In the genomic region with DNA sequence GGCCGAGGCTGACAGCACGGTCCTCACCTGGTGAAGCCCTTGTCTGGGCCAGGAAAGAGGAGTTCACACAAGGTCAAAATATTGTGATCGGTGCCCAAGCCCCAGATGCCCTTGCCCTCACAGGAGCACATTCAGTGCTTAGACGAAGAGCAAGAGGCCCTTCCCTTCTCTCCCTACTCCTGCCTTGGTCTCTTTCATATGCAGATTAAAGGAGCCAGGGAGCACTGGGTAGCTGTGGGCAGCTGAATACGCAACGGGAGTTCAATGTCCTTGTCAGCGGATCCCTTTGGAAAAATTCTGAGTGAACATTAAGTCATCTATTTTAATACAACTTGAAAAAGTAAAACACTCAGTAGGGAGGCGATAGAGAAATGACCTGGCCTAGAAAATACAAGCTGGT, we compare ENCODE assay signal across 30 cellular contexts.
"Had no signal": no experiment of that assay in that cellular context is flagged by ENCODE, and none has a peak within 500 bp of the region (broad histone marks: within the 10 kb centered on the region; RNA-seq: fewer than 3 reads in every experiment).

No MANE protein-coding gene starts in this region.

- H3K4me3 ChIP-seq: esophagus muscularis mucosa, heart left ventricle, pancreas, prostate gland, skin epidermis, thoracic aorta had no signal

- ATAC-seq: activated naive CD8-positive, alpha-beta T cell treated with anti-CD3 and anti-CD28 coated beads, Interleukin-2, amount 50 U/mL, for 24 hours; activated T-cell treated with anti-CD3 and anti-CD28 coated beads, Interleukin-2, amount 50 U/mL, for 4 hours; activated T-helper 17 cell treated with anti-CD3 and anti-CD28 coated beads, Interleukin-2, amount 50 U/mL, for 72 hours; foreskin keratinocyte; heart left ventricle; left colon; naive thymus-derived CD4-positive, alpha-beta T cell; pancreas; sciatic nerve; stimulated activated naive CD8-positive, alpha-beta T cell treated with anti-CD3 and anti-CD28 coated beads, Interleukin-15, Interleukin-2, amounts not matched to agents 100 U/mL and 50 U/mL, for 24 hours had no signal

- H3K4me1 ChIP-seq: esophagus muscularis mucosa, foreskin keratinocyte, heart left ventricle, prostate gland had no signal

- H3K9me3 ChIP-seq: heart left ventricle, pancreas, prostate gland, thoracic aorta had no signal

- H3K27me3 ChIP-seq: esophagus muscularis mucosa, foreskin keratinocyte, heart left ventricle, pancreas had no signal

- DNase-seq: activated CD4-positive, alpha-beta memory T cell treated with anti-CD3 and anti-CD28 coated beads, Interleukin-2, amount 10 ng/mL, durations not matched to agents 7 days and 5 days; activated CD4-positive, alpha-beta T cell treated with anti-CD3 and anti-CD28 coated beads, Interleukin-2, amount 10 ng/mL, durations not matched to agents 24 days and 14 days; activated CD4-positive, CD25-positive, alpha-beta regulatory T cell treated with anti-CD3 and anti-CD28 coated beads, Interleukin-2, amount 50 U/mL, for 72 hours; activated CD8-positive, alpha-beta memory T cell treated with anti-CD3 and anti-CD28 coated beads, Interleukin-2, amount 50 U/mL, for 48 hours; activated gamma-delta T cell treated with Interleukin-2 at 50 U/mL for 16 hours; activated naive CD8-positive, alpha-beta T cell treated with anti-CD3 and anti-CD28 coated beads, Interleukin-2, amount 50 U/mL, for 24 hours; activated T-cell treated with anti-CD3 and anti-CD28 coated beads, Interleukin-2, amount 50 U/mL, for 4 hours; amygdala; caudate nucleus; foreskin keratinocyte; heart left ventricle; hypothalamus; immature natural killer cell; kidney; left colon; midbrain; naive thymus-derived CD4-positive, alpha-beta T cell; pancreas; retina; stimulated activated CD4-positive, alpha-beta T cell treated with anti-CD3 and anti-CD28 coated beads, Interleukin-12 subunit alpha, Interleukin-12 subunit beta, amount 100 ng/mL, for 4 hours; stimulated activated CD4-positive, alpha-beta T cell treated with anti-CD3 and anti-CD28 coated beads, Interleukin-4, amount 100 ng/mL, for 1 hour; stimulated activated naive CD8-positive, alpha-beta T cell treated with anti-CD3 and anti-CD28 coated beads, Interleukin-15, Interleukin-2, amounts not matched to agents 100 U/mL and 50 U/mL, for 24 hours; T-helper 2 cell; trophoblast cell had no signal

- H3K36me3 ChIP-seq: esophagus muscularis mucosa, heart left ventricle, pancreas, prostate gland, thoracic aorta had no signal
